In the genomic region with DNA sequence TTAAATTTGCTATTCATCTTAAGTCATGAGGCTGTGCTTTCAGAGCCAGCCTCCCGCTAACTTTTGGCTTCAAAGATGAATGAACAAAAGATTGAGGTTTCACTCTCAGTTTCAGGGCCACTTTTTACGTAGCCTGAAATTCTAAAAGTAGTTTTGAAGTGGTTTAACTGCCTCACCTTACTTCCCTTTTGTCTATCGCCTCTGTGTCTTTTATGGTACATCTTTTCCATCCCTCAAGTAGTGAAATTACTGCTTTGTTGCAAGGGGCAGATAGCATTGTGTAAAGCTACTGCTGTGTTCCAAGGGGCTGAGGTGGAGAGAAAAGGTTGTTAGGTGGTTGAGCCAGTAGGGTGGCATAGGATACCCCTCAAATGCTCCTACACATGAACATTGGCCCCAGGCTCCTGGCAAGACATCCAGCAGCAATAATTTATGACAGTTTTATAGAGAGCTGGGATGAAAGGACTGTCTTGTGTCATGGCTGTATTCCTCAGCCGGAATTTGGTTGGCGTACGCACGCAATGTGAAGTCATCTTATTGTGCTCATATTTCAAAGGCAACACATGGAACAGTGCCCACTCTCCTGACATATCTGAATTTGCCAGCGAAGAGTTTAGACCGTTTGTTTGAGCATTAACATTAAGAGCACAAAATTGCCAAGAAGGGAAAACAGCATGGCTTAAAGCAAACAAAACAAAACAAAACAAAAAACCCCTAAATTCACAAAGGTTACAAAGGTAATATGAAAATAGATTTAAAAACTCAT, we compare ENCODE assay signal across 8 cellular contexts. TPM values are rescaled to one million over a fixed set of nuclear protein-coding genes. Genes with fewer than 3 reads are reported as not detected.
DNase-seq lines count a peak whose midpoint lies in the region; ATAC-seq and TF ChIP-seq lines count a peak whose summit lies in the region.

No MANE protein-coding gene starts in this region.

- H3K36me3 Mint-ChIP-seq in CD4-positive, alpha-beta T cell (ENCODE audit: low read depth), result no peaks in the 10 kb centered on the region

- peaks cover 59% of the 10 kb centered on the region for H3K27me3 ChIP-seq in CD4-positive, alpha-beta T cell (ENCODE audit: control insufficient read depth, insufficient read depth, low read length)
- H3K27me3 ChIP-seq in OCI-LY3 (ENCODE audit: low read depth, low read length), result peaks cover 63% of the 10 kb centered on the region

- DNase-seq in CD4-positive, alpha-beta T cell, result no peak
- DNase-seq in GM19238 (ENCODE audit: insufficient read length, low spot score) (peak; percentile 38), epithelial cell of prostate (ENCODE audit: low read depth, low spot score) (peak; percentile 75), NCI-H345 treated with DMSO at 0.1 percent for 48 hours (lab: John Stamatoyannopoulos, UW; ENCODE audit: unreplicated experiment) (no peak), HPDE6-E6E7 (ENCODE audit: extremely low spot score) (no peak)
- peak; percentile 35 for DNase-seq in stimulated activated CD4-positive, alpha-beta T cell treated with anti-CD3 and anti-CD28 coated beads, Interleukin-4, amount 100 ng/mL, for 1 hour

- H2AFZ ChIP-seq in OCI-LY3 (ENCODE audit: low read depth, low read length), result no peak overlapping the region

- CTCF ChIA-PET in CD4-positive, alpha-beta T cell (lab: Charles Lee), result interaction anchor here (1.0 to 1.5 kb wide), 4 partner anchors 9 to 456 kb away, joined by 3 to 8 read pairs (median 4); no protein-coding TSS in a partner anchor

- H3K4me3 ChIP-seq in OCI-LY3 (ENCODE audit: low read length), result peak overlapping the region; percentile 67

- peak; percentile 68 for ATAC-seq in CD4-positive, alpha-beta T cell (ENCODE audit: poor library complexity)
- peak; percentile 94 for ATAC-seq in HG03095 (IDR thresholded peaks at IDR 0.05; ENCODE audit: unreplicated experiment)

- H3K27ac Mint-ChIP-seq in CD4-positive, alpha-beta T cell, result peak overlapping the region; percentile 48

- no peak for TF ChIP-seq CTCF in CD4-positive, alpha-beta T cell (IDR thresholded peaks at IDR 0.05)
- 0 out of 2 replicates have a peak, but pooled peaks have one; percentile 11 for TF ChIP-seq CTCF in OCI-LY3 (IDR thresholded peaks at IDR 0.05; ENCODE audit: low read depth, low read length)

- peak overlapping the region; percentile 56 for H3K4me3 Mint-ChIP-seq in CD4-positive, alpha-beta T cell

- peaks cover 21% of the 10 kb centered on the region for H3K4me1 Mint-ChIP-seq in CD4-positive, alpha-beta T cell (ENCODE audit: low read depth)

- H3K9me3 Mint-ChIP-seq in CD4-positive, alpha-beta T cell, result no peaks in the 10 kb centered on the region

- H3K36me3 ChIP-seq in OCI-LY3 (replicated peaks; ENCODE audit: low read depth, low read length), result no peaks in the 10 kb centered on the region

- no peaks in the 10 kb centered on the region for H4K20me1 ChIP-seq in OCI-LY3 (ENCODE audit: insufficient read depth, low read length)

- H3K9ac ChIP-seq in OCI-LY3 (ENCODE audit: low read length), result peak overlapping the region; percentile 44; the same call in 1 of the 2 replicates

- H3K4me1 ChIP-seq in OCI-LY3 (ENCODE audit: low read length), result peaks cover 48% of the 10 kb centered on the region

- intact Hi-C loops in CD4-positive, alpha-beta T cell (cut with DNase I, micrococcal nuclease), result no loop called here

- peak overlapping the region; percentile 81 for H3K4me2 ChIP-seq in OCI-LY3 (ENCODE audit: low read length)

- peaks cover 59% of the 10 kb centered on the region for H3K27me3 Mint-ChIP-seq in CD4-positive, alpha-beta T cell

- H3K79me2 ChIP-seq in OCI-LY3 (ENCODE audit: low read length), result no peaks in the 10 kb centered on the region

- POLR2A ChIA-PET in CD4-positive, alpha-beta T cell (lab: Charles Lee), result interaction anchor here (0.8 to 2.0 kb wide), 6 partner anchors 9 to 456 kb away, joined by 3 to 10 read pairs (median 5); a partner anchor contains a TSS

- no peak overlapping the region for H3K27ac ChIP-seq in CD4-positive, alpha-beta T cell (ENCODE audit: low read depth, low read length)
- H3K27ac ChIP-seq in OCI-LY3 (ENCODE audit: low read length), result peak overlapping the region; percentile 37; the same call in 1 of the 2 replicates
- peak overlapping the region; percentile 65 for H3K27ac ChIP-seq in epithelial cell of prostate

- no peaks in the 10 kb centered on the region for H3K9me3 ChIP-seq in CD4-positive, alpha-beta T cell (ENCODE audit: control insufficient read depth, low read length)
- H3K9me3 ChIP-seq in OCI-LY3 (ENCODE audit: insufficient read depth, low read length), result no peaks in the 10 kb centered on the region

RNA-seq across cellular contexts. Expression of a gene that starts 32.2 kb away (rescaled TPM):
- under 1 TPM; 0.53 to 0.71 TPM for total RNA-seq in CD4-positive, alpha-beta T cell

RNA-seq across cellular contexts. Expression of a gene that starts 52.0 kb away (rescaled TPM):
- 10 to 100 TPM; 40.5 to 44.1 TPM for total RNA-seq in CD4-positive, alpha-beta T cell

Comparison
In these comparisons a context has a peak if more than half of its experiments do, and no peak if none do; other contexts are left out.
1. DNase-seq: peak in GM19238 (single experiment), epithelial cell of prostate (single experiment) and stimulated activated CD4-positive, alpha-beta T cell treated with anti-CD3 and anti-CD28 coated beads, Interleukin-4, amount 100 ng/mL, for 1 hour (single experiment); none in CD4-positive, alpha-beta T cell (0 of 10), NCI-H345 treated with DMSO at 0.1 percent for 48 hours (single experiment) and HPDE6-E6E7 (single experiment).